ENCODE assay signal across 13 cellular contexts in the genomic region with DNA sequence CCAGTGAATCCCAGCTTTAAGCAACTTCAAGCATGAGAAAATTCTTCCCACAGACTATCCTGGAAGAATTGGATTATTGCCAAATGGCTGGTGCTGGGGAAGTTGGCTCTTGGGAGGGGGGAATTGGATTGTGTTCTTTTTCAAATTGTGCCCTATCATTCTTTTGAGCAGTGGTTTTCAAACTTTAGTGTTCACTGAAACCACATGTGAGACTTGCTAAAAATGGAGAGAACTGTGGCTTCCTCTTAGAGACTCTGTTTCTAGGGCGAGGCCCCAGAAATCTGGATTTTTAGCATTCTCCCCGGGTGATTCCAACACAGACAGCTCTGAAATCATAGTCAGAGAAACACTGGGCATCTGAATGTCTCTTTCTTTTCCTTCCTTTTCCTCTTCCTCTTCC. TPM values are rescaled to one million over a fixed set of nuclear protein-coding genes. Genes with fewer than 3 reads are reported as not detected.
A peak's percentile ranks its signal among the peaks of the same experiment; 100 is the strongest.
DNase-seq lines count a peak whose midpoint lies in the region; ATAC-seq and TF ChIP-seq lines count a peak whose summit lies in the region.
"Had no signal": no experiment of that assay in that cellular context is flagged by ENCODE, and none has a peak within 500 bp of the region (broad histone marks: within the 10 kb centered on the region; RNA-seq: fewer than 3 reads in every experiment).

No MANE protein-coding gene starts in this region.

- H3K27ac ChIP-seq in CD4-positive, alpha-beta T cell (ENCODE audit: low read depth, low read length) = no peak overlapping the region
- H3K27ac ChIP-seq: esophagus squamous epithelium, HL-60, left ventricle myocardium inferior had no signal

- CTCF ChIA-PET in CD4-positive, alpha-beta T cell (lab: Charles Lee) = interaction anchor here (1.1 kb wide), 1 partner anchor 125 kb away, joined by 3 read pairs; no protein-coding TSS in a partner anchor

- POLR2A ChIA-PET in CD4-positive, alpha-beta T cell (lab: Charles Lee) = interaction anchor here (1.5 to 2.0 kb wide), 2 partner anchors 14 to 33 kb away, joined by 4 to 6 read pairs; a partner anchor contains a TSS

- H3K27me3 Mint-ChIP-seq in CD4-positive, alpha-beta T cell = peaks cover 5% of the 10 kb centered on the region

- no peaks in the 10 kb centered on the region for H3K27me3 ChIP-seq in CD4-positive, alpha-beta T cell (ENCODE audit: control insufficient read depth, insufficient read depth, low read length)

- ATAC-seq in CD4-positive, alpha-beta T cell (ENCODE audit: poor library complexity) = peak; percentile 89
- no peak for ATAC-seq in esophagus mucosa

- no peak overlapping the region for H3K27ac Mint-ChIP-seq in CD4-positive, alpha-beta T cell

- TF ChIP-seq CTCF in CD4-positive, alpha-beta T cell (IDR thresholded peaks at IDR 0.05) = no peak
- no peak for TF ChIP-seq CTCF in GM13976 (IDR thresholded peaks at IDR 0.05; ENCODE audit: borderline replicate concordance, control extremely low read depth, extremely low read depth, insufficient read depth, missing control alignments)
- TF ChIP-seq CTCF in epithelial cell of esophagus (IDR thresholded peaks at IDR 0.05; ENCODE audit: insufficient read depth, low read depth, low read length, missing control alignments) = no peak

- H3K4me3 ChIP-seq in epithelial cell of esophagus (ENCODE audit: low read length) = no peak overlapping the region
- H3K4me3 ChIP-seq: esophagus squamous epithelium, left ventricle myocardium inferior had no signal

- DNase-seq in CD4-positive, alpha-beta T cell = no peak
- DNase-seq in GM13976 (ENCODE audit: low spot score) (peak; percentile 68), NCI-H345 treated with DMSO at 0.1 percent for 48 hours (lab: John Stamatoyannopoulos, UW; ENCODE audit: unreplicated experiment) (peak; percentile 3), epithelial cell of esophagus (ENCODE audit: low read depth) (peak; percentile 29), germinal center (ENCODE audit: low spot score) (no peak), ecto neural progenitor cell (ENCODE audit: low spot score) (no peak), NCI-H187 (lab: John Stamatoyannopoulos, UW) (no peak)
- DNase-seq: esophagus squamous epithelium, left ventricle myocardium inferior, NCI-H524 had no signal

- no peaks in the 10 kb centered on the region for H3K9me3 ChIP-seq in CD4-positive, alpha-beta T cell (ENCODE audit: control insufficient read depth, low read length)
- H3K9me3 ChIP-seq: esophagus squamous epithelium, left ventricle myocardium inferior had no signal

- intact Hi-C loops in CD4-positive, alpha-beta T cell (cut with DNase I, micrococcal nuclease) = no loop called here

- no peaks in the 10 kb centered on the region for H3K9me3 Mint-ChIP-seq in CD4-positive, alpha-beta T cell

- in situ Hi-C loops in GM13976 (cut with MboI; ENCODE audit: low sequenced_read_pairs, unreplicated experiment) = no loop called here

- peaks cover 47% of the 10 kb centered on the region for H3K4me1 Mint-ChIP-seq in CD4-positive, alpha-beta T cell (ENCODE audit: low read depth)

- no peaks in the 10 kb centered on the region for H3K36me3 Mint-ChIP-seq in CD4-positive, alpha-beta T cell (ENCODE audit: low read depth)

- no peak overlapping the region for H3K4me3 Mint-ChIP-seq in CD4-positive, alpha-beta T cell

RNA-seq across cellular contexts. Expression of a gene that starts 14.3 kb away (rescaled TPM):
- total RNA-seq in CD4-positive, alpha-beta T cell = not detected
- 5.5 TPM for total RNA-seq in esophagus mucosa

RNA-seq across cellular contexts. Expression of a gene that starts 14.7 kb away (rescaled TPM):
- not detected for total RNA-seq in CD4-positive, alpha-beta T cell
- total RNA-seq in esophagus mucosa = not detected
- total RNA-seq: esophagus squamous epithelium, H4 had no signal

RNA-seq across cellular contexts. Expression of a gene that starts 35.4 kb away (rescaled TPM):
- total RNA-seq in CD4-positive, alpha-beta T cell = 1 to 10 TPM in 1 of 2 experiments, under 1 TPM in 1; 0.98 to 1.2 TPM
- total RNA-seq in esophagus mucosa = 1.00 TPM
- total RNA-seq: H4 had no signal

Comparison
In these comparisons a context has a peak if more than half of its experiments do, and no peak if none do; other contexts are left out.
1. DNase-seq: peak in GM13976 (single experiment), NCI-H345 treated with DMSO at 0.1 percent for 48 hours (single experiment) and epithelial cell of esophagus (single experiment); none in CD4-positive, alpha-beta T cell (0 of 10), germinal center (single experiment), ecto neural progenitor cell (single experiment) and NCI-H187 (0 of 2).